ENCODE assay signal across 8 cellular contexts in the genomic region with DNA sequence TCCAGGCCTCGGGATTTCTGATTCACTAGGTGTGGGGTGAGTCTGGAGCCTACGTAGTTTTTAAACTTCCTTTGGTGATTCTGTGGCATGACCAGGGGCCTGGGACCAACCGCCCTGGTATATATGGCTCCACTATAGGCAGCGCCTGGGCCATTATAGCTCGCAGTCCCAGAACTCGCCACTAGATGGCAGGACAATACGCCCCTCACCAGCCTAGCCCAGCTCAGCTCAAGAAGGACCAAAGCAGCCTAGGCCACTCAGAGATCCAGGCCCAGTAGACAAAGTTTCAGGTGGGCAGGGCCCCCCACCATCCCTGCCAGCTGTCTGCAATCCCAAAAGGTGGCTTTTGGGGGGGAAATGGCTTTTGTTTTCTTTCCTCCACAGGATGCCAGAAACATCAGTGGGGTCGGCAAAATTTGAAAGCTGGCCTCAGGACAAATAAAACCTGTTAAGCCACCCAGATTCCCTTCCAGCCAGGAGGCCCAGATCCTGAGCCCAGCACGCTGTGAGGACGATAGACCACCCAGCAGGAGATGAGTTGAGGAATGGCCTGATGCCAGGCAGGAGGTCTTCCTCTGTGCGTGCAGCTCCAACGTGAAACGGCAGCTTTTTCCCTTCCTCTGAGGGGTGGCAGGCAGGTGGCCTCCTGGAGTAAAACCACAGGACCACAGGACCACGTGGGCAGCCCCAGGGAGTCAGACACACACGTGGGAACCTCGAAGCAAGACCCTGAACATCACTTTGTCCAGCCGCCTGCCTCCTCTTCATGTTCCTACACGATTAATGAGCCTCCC. TPM values are rescaled to one million over a fixed set of nuclear protein-coding genes. Genes with fewer than 3 reads are reported as not detected.
A peak's percentile ranks its signal among the peaks of the same experiment; 100 is the strongest.
DNase-seq lines count a peak whose midpoint lies in the region; ATAC-seq and TF ChIP-seq lines count a peak whose summit lies in the region.

No MANE protein-coding gene starts in this region.

- 35% methylated on average over 12 of the region's 18 CpGs for WGBS in esophagus muscularis mucosa

- H3K27me3 Mint-ChIP-seq in stimulated activated naive CD8-positive, alpha-beta T cell treated with anti-CD3 and anti-CD28 coated beads, Interleukin-15, amount 100 ng/mL, for 72 hours, result peaks cover 24% of the 10 kb centered on the region

- POLR2A ChIA-PET in PC-3 (lab: Charles Lee; ENCODE audit: unreplicated experiment), result interaction anchor here (0.6 kb wide), 3 partner anchors 25 to 170 kb away, joined by 3 to 4 read pairs (median 4); a partner anchor contains a TSS

- H2AFZ ChIP-seq in PC-3 (ENCODE audit: low read length), result no peak overlapping the region
- H2AFZ ChIP-seq in neural cell (ENCODE audit: low read depth, low read length), result no peak overlapping the region

- H3K9ac ChIP-seq in PC-3 (ENCODE audit: low read length) (no peak overlapping the region), neural cell (ENCODE audit: low read length) (no peak overlapping the region)

- DNase-seq in HT-29 (ENCODE audit: low spot score) (peak; percentile 94), PC-3 (peak; percentile 87), activated T-cell treated with anti-CD3 and anti-CD28 coated beads for 48 hours (ENCODE audit: low read depth) (peak; percentile 68), esophagus muscularis mucosa (ENCODE audit: extremely low spot score) (no peak)
- peak; percentile 76 to 77 for DNase-seq in stimulated activated naive CD8-positive, alpha-beta T cell treated with anti-CD3 and anti-CD28 coated beads, Interleukin-15, amount 100 ng/mL, for 72 hours

- H3K4me3 Mint-ChIP-seq in stimulated activated naive CD8-positive, alpha-beta T cell treated with anti-CD3 and anti-CD28 coated beads, Interleukin-15, amount 100 ng/mL, for 72 hours, result no peak overlapping the region

- intact Hi-C loops in PC-3 (cut with micrococcal nuclease), result loop anchor here (1.0 to 2.0 kb wide), 4 partner anchors 24 to 176 kb away; a partner anchor contains a TSS
- intact Hi-C loops in esophagus muscularis mucosa (cut with DNase I), result loop anchor here (1.0 to 10.0 kb wide), 2 partner anchors 176 to 306 kb away; a partner anchor contains a TSS

- TF ChIP-seq POLR2A in esophagus muscularis mucosa (IDR thresholded peaks at IDR 0.05; ENCODE audit: low read depth), result no peak

- ATAC-seq in PC-3 (peak; percentile 100), GM19023 (IDR thresholded peaks at IDR 0.05; ENCODE audit: unreplicated experiment) (no peak)
- ATAC-seq in stimulated activated naive CD8-positive, alpha-beta T cell treated with anti-CD3 and anti-CD28 coated beads, Interleukin-15, amount 100 ng/mL, for 72 hours, result peak; percentile 95

- no peaks in the 10 kb centered on the region for H3K4me1 Mint-ChIP-seq in stimulated activated naive CD8-positive, alpha-beta T cell treated with anti-CD3 and anti-CD28 coated beads, Interleukin-15, amount 100 ng/mL, for 72 hours

- H3K9me3 ChIP-seq in PC-3 (ENCODE audit: low read length), result no peaks in the 10 kb centered on the region
- H3K9me3 ChIP-seq in esophagus muscularis mucosa, result no peaks in the 10 kb centered on the region
- H3K9me3 ChIP-seq in neural cell (ENCODE audit: low read length), result no peaks in the 10 kb centered on the region

- H3K27ac ChIP-seq in PC-3 (ENCODE audit: low read length) (no peak overlapping the region), esophagus muscularis mucosa (replicated peaks in 1 of 4) (no peak overlapping the region), neural cell (ENCODE audit: low read length) (no peak overlapping the region)

- CTCF ChIA-PET in PC-3 (lab: Charles Lee), result interaction anchor here (0.5 to 1.4 kb wide), 11 partner anchors 13 to 1322 kb away, joined by 3 to 18 read pairs (median 4); a partner anchor contains a TSS

- no peaks in the 10 kb centered on the region for H4K20me1 ChIP-seq in PC-3 (ENCODE audit: low read length)
- no peaks in the 10 kb centered on the region for H4K20me1 ChIP-seq in neural cell (ENCODE audit: insufficient read depth)

- H3K27me3 ChIP-seq in PC-3 (ENCODE audit: low read length) (no peaks in the 10 kb centered on the region), esophagus muscularis mucosa (peaks cover 0 to 2% (median 0%) of the 10 kb centered on the region in 4 donors), neural cell (ENCODE audit: insufficient read depth, low read depth, low read length) (no peaks in the 10 kb centered on the region)

- H3F3A ChIP-seq in PC-3 (ENCODE audit: low read length, unreplicated experiment) (no peaks in the 10 kb centered on the region), neural cell (ENCODE audit: insufficient read depth, low read length, poor library complexity, severe bottlenecking) (no peaks in the 10 kb centered on the region)

- BruUV-seq in PC-3 (replicated peaks; lab: Mats Ljungman, UMichigan), result no TSS peak

- H3K36me3 ChIP-seq in PC-3 (ENCODE audit: low read depth, low read length), result no peaks in the 10 kb centered on the region
- H3K36me3 ChIP-seq in esophagus muscularis mucosa, result no peaks in the 10 kb centered on the region
- H3K36me3 ChIP-seq in neural cell (ENCODE audit: insufficient read depth, low read length), result no peaks in the 10 kb centered on the region

- H3K4me2 ChIP-seq in PC-3 (ENCODE audit: low read length) (no peak overlapping the region), neural cell (ENCODE audit: low read length) (no peak overlapping the region)

- TF ChIP-seq CTCF in GM12874 (IDR thresholded peaks at IDR 0.05; ENCODE audit: insufficient read depth, low read depth, low read length) (peak; percentile 86), PC-3 (conservative IDR thresholded peaks at IDR 0.05; ENCODE audit: low read depth, low read length) (peak; percentile 92), esophagus muscularis mucosa (IDR thresholded peaks at IDR 0.05) (peak; percentile 85 to 91 (median 88)), neural cell (IDR thresholded peaks at IDR 0.05; ENCODE audit: poor library complexity, severe bottlenecking) (peak; percentile 76)

- peak; percentile 73 for TF ChIP-seq RAD21 in neural cell (conservative IDR thresholded peaks at IDR 0.05)

- H3K4me1 ChIP-seq in PC-3 (ENCODE audit: insufficient read depth, low read length) (no peaks in the 10 kb centered on the region), esophagus muscularis mucosa (no peaks in the 10 kb centered on the region)

- no peaks in the 10 kb centered on the region for H3K9me3 Mint-ChIP-seq in stimulated activated naive CD8-positive, alpha-beta T cell treated with anti-CD3 and anti-CD28 coated beads, Interleukin-15, amount 100 ng/mL, for 72 hours

- no peak overlapping the region for H3K27ac Mint-ChIP-seq in stimulated activated naive CD8-positive, alpha-beta T cell treated with anti-CD3 and anti-CD28 coated beads, Interleukin-15, amount 100 ng/mL, for 72 hours

- no peak overlapping the region for H3K4me3 ChIP-seq in PC-3 (ENCODE audit: low read length)
- H3K4me3 ChIP-seq in esophagus muscularis mucosa, result no peak overlapping the region
- H3K4me3 ChIP-seq in neural cell (ENCODE audit: low read length), result no peak overlapping the region

- TF ChIP-seq EP300 in esophagus muscularis mucosa (IDR thresholded peaks at IDR 0.05) (no peak), neural cell (conservative IDR thresholded peaks at IDR 0.05; ENCODE audit: poor library complexity, severe bottlenecking) (no peak)

- H3K9me2 ChIP-seq in PC-3 (replicated peaks; ENCODE audit: low read length), result no peaks in the 10 kb centered on the region
- no peaks in the 10 kb centered on the region for H3K9me2 ChIP-seq in neural cell (ENCODE audit: insufficient read depth, low read length)

- no peaks in the 10 kb centered on the region for H3K79me2 ChIP-seq in PC-3 (ENCODE audit: low read length)
- H3K79me2 ChIP-seq in neural cell (replicated peaks; ENCODE audit: insufficient read depth, low read length), result no peaks in the 10 kb centered on the region

TF ChIP-seq in neural cell, 6 proteins besides CTCF, POLR2A, EP300 and RAD21:
- TF ChIP-seq SMC3 (conservative IDR thresholded peaks at IDR 0.05; ENCODE audit: poor library complexity) (peak; percentile 79), MXI1 (conservative IDR thresholded peaks at IDR 0.05; ENCODE audit: poor library complexity, severe bottlenecking) (no peak), TAF1 (IDR thresholded peaks at IDR 0.05; ENCODE audit: low read depth) (no peak), POLR2AphosphoS5 (IDR thresholded peaks at IDR 0.05) (no peak)

RNA-seq across cellular contexts. Expression of a gene that starts 24.8 kb away (rescaled TPM):
- total RNA-seq in HT-29 (2014; rRNA removed; shearing (Covaris generic)), result 23.5 and 24.7 TPM in 2 replicates
- total RNA-seq in PC-3 (2014; rRNA removed), result 12.6 and 20.8 TPM in 2 replicates
- total RNA-seq in esophagus muscularis mucosa, result 10 to 100 TPM in 3 of 4 donors, 1 to 10 TPM in 1; 8.6 to 17.2 (median 11.4) TPM
- 0.76 and 1.7 TPM in 2 replicates for polyA plus RNA-seq in neural cell
- polyA minus RNA-seq in neural cell, result 0.35 TPM in 1 of 2 replicates, not detected in the other
